16 cellular contexts compared by ENCODE assay signal in the genomic region with DNA sequence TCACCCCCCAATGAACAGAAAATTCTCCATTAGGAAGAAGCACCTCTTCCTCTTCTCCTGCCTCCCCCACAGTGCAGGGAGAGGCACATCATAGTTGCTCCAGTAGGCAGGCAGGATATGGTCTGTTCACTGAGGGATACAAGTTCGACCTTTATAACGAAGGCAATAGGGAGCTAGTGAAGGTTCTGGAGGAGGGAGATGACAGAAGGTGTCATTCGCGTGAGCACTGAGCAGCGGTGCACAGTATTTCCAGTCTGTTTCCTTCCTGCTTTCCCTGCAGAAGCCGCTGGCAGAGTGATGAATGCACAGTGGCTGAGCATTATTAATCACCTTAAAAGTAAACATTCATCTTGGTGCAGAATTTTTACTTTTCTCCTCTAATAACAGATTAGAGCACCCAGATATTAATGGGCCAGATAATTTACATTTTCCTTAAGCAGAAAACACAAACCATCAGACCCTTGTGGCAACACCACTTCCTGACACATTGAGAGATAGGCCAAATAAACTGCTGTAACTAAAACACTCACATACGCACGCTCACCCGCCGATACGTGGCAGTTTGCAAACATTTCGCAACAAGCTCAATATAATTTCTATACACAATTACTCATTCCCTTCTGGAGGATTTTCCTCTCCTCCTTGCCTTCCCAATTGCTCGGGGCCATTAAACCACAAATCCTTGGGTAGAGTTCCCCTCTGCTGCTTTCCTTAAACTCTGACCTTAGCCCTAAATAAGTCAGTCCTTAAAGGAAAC.
DNase-seq lines count a peak whose midpoint lies in the region; ATAC-seq and TF ChIP-seq lines count a peak whose summit lies in the region.
"Had no signal": no experiment of that assay in that cellular context is flagged by ENCODE, and none has a peak within 500 bp of the region (broad histone marks: within the 10 kb centered on the region; RNA-seq: fewer than 3 reads in every experiment).

No MANE protein-coding gene starts in this region.

- no peak overlapping the region for H3K9ac ChIP-seq in fibroblast of lung (ENCODE audit: insufficient read depth, low read length)
- H3K9ac ChIP-seq: KMS-11 had no signal

- intact Hi-C loops in Right ventricle myocardium superior (cut with DNase I): no loop called here

- ATAC-seq in Right ventricle myocardium superior (ENCODE audit: poor library complexity): no peak
- ATAC-seq in GM21367 (IDR thresholded peaks at IDR 0.05; ENCODE audit: unreplicated experiment): no peak
- ATAC-seq in GM19467 (IDR thresholded peaks at IDR 0.05; ENCODE audit: unreplicated experiment): no peak
- ATAC-seq: gastrocnemius medialis, left colon had no signal

- no peaks in the 10 kb centered on the region for H3K36me3 ChIP-seq in fibroblast of lung (ENCODE audit: control insufficient read depth, insufficient read depth, low read length)
- H3K36me3 ChIP-seq: gastrocnemius medialis, spleen, transverse colon had no signal

- DNase-seq in activated CD8-positive, alpha-beta memory T cell treated with anti-CD3 and anti-CD28 coated beads, Interleukin-2, amount 50 U/mL, for 48 hours: peak; percentile 13
- DNase-seq in activated CD8-positive, alpha-beta memory T cell treated with anti-CD3 and anti-CD28 coated beads, Interleukin-2, amount 50 U/mL, for 4 hours: no peak
- DNase-seq in fibroblast of lung (ENCODE audit: low read depth in 2 of 2): peak; percentile 78 to 88
- peak; percentile 38 for DNase-seq in ureter (ENCODE audit: low spot score)
- no peak for DNase-seq in Right ventricle myocardium superior
- DNase-seq: activated CD4-positive, alpha-beta T cell treated with anti-CD3 and anti-CD28 coated beads, Interleukin-2, amount 50 U/mL, for 4 hours; cerebellar nuclear complex; gastrocnemius medialis; left colon; OCI-M1; spleen; transverse colon had no signal

- H4K20me1 ChIP-seq in fibroblast of lung (ENCODE audit: control insufficient read depth, extremely low read depth, insufficient read depth, low read length): no peaks in the 10 kb centered on the region

- no peaks in the 10 kb centered on the region for H3K9me3 ChIP-seq in fibroblast of lung (ENCODE audit: control insufficient read depth, insufficient read depth, low read depth, low read length)
- H3K9me3 ChIP-seq: gastrocnemius medialis, spleen, transverse colon had no signal

- no peak overlapping the region for H2AFZ ChIP-seq in fibroblast of lung (ENCODE audit: low read length)

- H3K4me2 ChIP-seq in fibroblast of lung (ENCODE audit: extremely low read depth, insufficient read depth, low read length): no peak overlapping the region
- H3K4me2 ChIP-seq: KMS-11 had no signal

- no peaks in the 10 kb centered on the region for H3K4me1 ChIP-seq in fibroblast of lung (ENCODE audit: control insufficient read depth, extremely low read depth, insufficient read depth, low read length)
- H3K4me1 ChIP-seq: gastrocnemius medialis, spleen, transverse colon had no signal

- H3K27ac ChIP-seq in fibroblast of lung (ENCODE audit: insufficient read depth, low read length): no peak overlapping the region
- H3K27ac ChIP-seq: gastrocnemius medialis, KMS-11, spleen, transverse colon had no signal

- H3K79me2 ChIP-seq in fibroblast of lung (ENCODE audit: control insufficient read depth, insufficient read depth, low read length): no peaks in the 10 kb centered on the region

- H3K4me3 ChIP-seq in fibroblast of lung (replicated peaks in 1 of 4; ENCODE audit: control extremely low read depth in 1 of 4, insufficient read depth in 1 of 4, low read depth in 3 of 4, low read length in 4 of 4): no peak overlapping the region
- H3K4me3 ChIP-seq: gastrocnemius medialis, spleen, transverse colon had no signal

- no peak for TF ChIP-seq CTCF in fibroblast of lung (conservative IDR thresholded peaks at IDR 0.05 in 1 of 2, IDR thresholded peaks at IDR 0.05 in 1 of 2; ENCODE audit: low read depth in 1 of 2, low read length in 2 of 2)

- no peaks in the 10 kb centered on the region for H3K27me3 ChIP-seq in fibroblast of lung (ENCODE audit: control insufficient read depth, insufficient read depth, low read length)
- H3K27me3 ChIP-seq: gastrocnemius medialis had no signal

TF ChIP-seq in PFSK-1, 5 proteins besides CTCF, POLR2A, EP300 and RAD21:
- peak; percentile 16 for TF ChIP-seq FOXP2 (optimal IDR thresholded peaks at IDR 0.05; ENCODE audit: borderline replicate concordance, extremely low read depth, extremely low read length, insufficient read depth)
- TF ChIP-seq, protein P1, sequence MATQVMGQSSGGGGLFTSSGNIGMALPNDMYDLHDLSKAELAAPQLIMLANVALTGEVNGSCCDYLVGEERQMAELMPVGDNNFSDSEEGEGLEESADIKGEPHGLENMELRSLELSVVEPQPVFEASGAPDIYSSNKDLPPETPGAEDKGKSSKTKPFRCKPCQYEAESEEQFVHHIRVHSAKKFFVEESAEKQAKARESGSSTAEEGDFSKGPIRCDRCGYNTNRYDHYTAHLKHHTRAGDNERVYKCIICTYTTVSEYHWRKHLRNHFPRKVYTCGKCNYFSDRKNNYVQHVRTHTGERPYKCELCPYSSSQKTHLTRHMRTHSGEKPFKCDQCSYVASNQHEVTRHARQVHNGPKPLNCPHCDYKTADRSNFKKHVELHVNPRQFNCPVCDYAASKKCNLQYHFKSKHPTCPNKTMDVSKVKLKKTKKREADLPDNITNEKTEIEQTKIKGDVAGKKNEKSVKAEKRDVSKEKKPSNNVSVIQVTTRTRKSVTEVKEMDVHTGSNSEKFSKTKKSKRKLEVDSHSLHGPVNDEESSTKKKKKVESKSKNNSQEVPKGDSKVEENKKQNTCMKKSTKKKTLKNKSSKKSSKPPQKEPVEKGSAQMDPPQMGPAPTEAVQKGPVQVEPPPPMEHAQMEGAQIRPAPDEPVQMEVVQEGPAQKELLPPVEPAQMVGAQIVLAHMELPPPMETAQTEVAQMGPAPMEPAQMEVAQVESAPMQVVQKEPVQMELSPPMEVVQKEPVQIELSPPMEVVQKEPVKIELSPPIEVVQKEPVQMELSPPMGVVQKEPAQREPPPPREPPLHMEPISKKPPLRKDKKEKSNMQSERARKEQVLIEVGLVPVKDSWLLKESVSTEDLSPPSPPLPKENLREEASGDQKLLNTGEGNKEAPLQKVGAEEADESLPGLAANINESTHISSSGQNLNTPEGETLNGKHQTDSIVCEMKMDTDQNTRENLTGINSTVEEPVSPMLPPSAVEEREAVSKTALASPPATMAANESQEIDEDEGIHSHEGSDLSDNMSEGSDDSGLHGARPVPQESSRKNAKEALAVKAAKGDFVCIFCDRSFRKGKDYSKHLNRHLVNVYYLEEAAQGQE (IDR thresholded peaks at IDR 0.05; ENCODE audit: insufficient read depth in 1 of 2, low read depth in 2 of 2, low read length in 2 of 2): 0 out of 4 replicates have a peak, but pooled peaks of 1 of the 2 experiments have one; percentile 7
- TF ChIP-seq SIN3A (IDR thresholded peaks at IDR 0.05; ENCODE audit: borderline replicate concordance, insufficient read depth, low read length): 0 out of 2 replicates have a peak, but pooled peaks have one; percentile 19
- TF ChIP-seq TAF1 (IDR thresholded peaks at IDR 0.05; ENCODE audit: borderline replicate concordance, insufficient read depth, low read length): no peak
- no peak for TF ChIP-seq POLR2AphosphoS5 (IDR thresholded peaks at IDR 0.05; ENCODE audit: low read depth, low read length)
TF ChIP-seq in PFSK-1: peak in this region for 3.

Comparison
In these comparisons a context has a peak if more than half of its experiments do, and no peak if none do; other contexts are left out.
1. DNase-seq: peak in activated CD8-positive, alpha-beta memory T cell treated with anti-CD3 and anti-CD28 coated beads, Interleukin-2, amount 50 U/mL, for 48 hours (single experiment), fibroblast of lung (2 of 2) and ureter (single experiment); none in activated CD8-positive, alpha-beta memory T cell treated with anti-CD3 and anti-CD28 coated beads, Interleukin-2, amount 50 U/mL, for 4 hours (single experiment) and Right ventricle myocardium superior (single experiment).